ENCODE assay signal across 1 cellular context in genomic region chr20:39784693-39785092, GRCh38.
TF ChIP-seq lines count a peak whose summit lies in the region.

No MANE protein-coding gene starts in this region.

TF ChIP-seq in HepG2, 621 proteins besides CTCF, POLR2A, EP300 and RAD21 (continued from another document):
- TF ChIP-seq AFF4 (CRISPR knock-in tag; IDR thresholded peaks at IDR 0.05): no peak
- no peak for TF ChIP-seq MTF2 (CRISPR knock-in tag; IDR thresholded peaks at IDR 0.05; ENCODE audit: borderline replicate concordance)
- TF ChIP-seq ZNF12 (CRISPR knock-in tag; IDR thresholded peaks at IDR 0.05): no peak
TF ChIP-seq in HepG2: peak in this region for 0.
